ENCODE assay signal across 19 cellular contexts in genomic region chr15:85472349-85472748, GRCh38.
"Had no signal": no experiment of that assay in that cellular context is flagged by ENCODE, and none has a peak within 500 bp of the region (broad histone marks: within the 10 kb centered on the region; RNA-seq: fewer than 3 reads in every experiment).

No MANE protein-coding gene starts in this region.

- ATAC-seq: activated CD4-positive, alpha-beta T cell treated with anti-CD3 and anti-CD28 coated beads for 36 hours; T-helper 17 cell had no signal

- FAIRE-seq: bronchial epithelial cell had no signal

- H3K4me3 ChIP-seq: PC-9 had no signal

- H3K9me3 Mint-ChIP-seq: activated CD4-positive, alpha-beta memory T cell treated with anti-CD3 and anti-CD28 coated beads, Interleukin-2, amount 10 ng/mL, durations not matched to agents 7 days and 5 days; activated naive CD4-positive, alpha-beta T cell treated with anti-CD3 and anti-CD28 coated beads, Interleukin-2, amount 50 U/mL, for 24 hours had no signal

- H3K27me3 Mint-ChIP-seq: activated CD4-positive, alpha-beta memory T cell treated with anti-CD3 and anti-CD28 coated beads, Interleukin-2, amount 10 ng/mL, durations not matched to agents 7 days and 5 days; activated CD4-positive, alpha-beta T cell treated with anti-CD3 and anti-CD28 coated beads for 36 hours; activated naive CD4-positive, alpha-beta T cell treated with anti-CD3 and anti-CD28 coated beads, Interleukin-2, amount 50 U/mL, for 24 hours; T-helper 17 cell had no signal

- H3K4me3 Mint-ChIP-seq: activated CD4-positive, alpha-beta memory T cell treated with anti-CD3 and anti-CD28 coated beads, Interleukin-2, amount 10 ng/mL, durations not matched to agents 7 days and 5 days; activated CD4-positive, alpha-beta T cell treated with anti-CD3 and anti-CD28 coated beads for 36 hours; activated naive CD4-positive, alpha-beta T cell treated with anti-CD3 and anti-CD28 coated beads, Interleukin-2, amount 50 U/mL, for 24 hours; T-helper 17 cell had no signal

- H3K36me3 Mint-ChIP-seq: activated naive CD4-positive, alpha-beta T cell treated with anti-CD3 and anti-CD28 coated beads, Interleukin-2, amount 50 U/mL, for 24 hours had no signal

- H3K4me2 ChIP-seq: PC-9 had no signal

- H2AFZ ChIP-seq: PC-9 had no signal

- H3K27ac Mint-ChIP-seq: activated CD4-positive, alpha-beta memory T cell treated with anti-CD3 and anti-CD28 coated beads, Interleukin-2, amount 10 ng/mL, durations not matched to agents 7 days and 5 days; activated naive CD4-positive, alpha-beta T cell treated with anti-CD3 and anti-CD28 coated beads, Interleukin-2, amount 50 U/mL, for 24 hours had no signal

- H3K27ac ChIP-seq: PC-9 had no signal

- DNase-seq: activated CD4-positive, alpha-beta memory T cell treated with anti-CD3 and anti-CD28 coated beads, Interleukin-2, amount 10 ng/mL, durations not matched to agents 7 days and 5 days; activated CD4-positive, alpha-beta T cell treated with anti-CD3 and anti-CD28 coated beads for 36 hours; activated CD4-positive, alpha-beta T cell treated with anti-CD3 and anti-CD28 coated beads, Interleukin-2, amount 50 U/mL, for 1 hour; activated effector memory CD4-positive, alpha-beta T cell treated with Interleukin-2 at 50 U/mL for 16 hours; activated naive CD4-positive, alpha-beta T cell; activated T-cell treated with anti-CD3 and anti-CD28 coated beads for 4 hours; aorta; central memory CD4-positive, alpha-beta T cell; NCI-H146; NCI-H187 treated with DMSO at 0.1 percent for 48 hours; NCI-H2081 treated with DMSO at 0.1 percent for 48 hours; NCI-H446; NCI-H524; PC-9; SHP77 treated with DMSO at 0.1 percent for 48 hours; T-helper 17 cell; T-helper 9 cell had no signal
